Comparison of ENCODE assay signal across 8 cellular contexts in the genomic region with DNA sequence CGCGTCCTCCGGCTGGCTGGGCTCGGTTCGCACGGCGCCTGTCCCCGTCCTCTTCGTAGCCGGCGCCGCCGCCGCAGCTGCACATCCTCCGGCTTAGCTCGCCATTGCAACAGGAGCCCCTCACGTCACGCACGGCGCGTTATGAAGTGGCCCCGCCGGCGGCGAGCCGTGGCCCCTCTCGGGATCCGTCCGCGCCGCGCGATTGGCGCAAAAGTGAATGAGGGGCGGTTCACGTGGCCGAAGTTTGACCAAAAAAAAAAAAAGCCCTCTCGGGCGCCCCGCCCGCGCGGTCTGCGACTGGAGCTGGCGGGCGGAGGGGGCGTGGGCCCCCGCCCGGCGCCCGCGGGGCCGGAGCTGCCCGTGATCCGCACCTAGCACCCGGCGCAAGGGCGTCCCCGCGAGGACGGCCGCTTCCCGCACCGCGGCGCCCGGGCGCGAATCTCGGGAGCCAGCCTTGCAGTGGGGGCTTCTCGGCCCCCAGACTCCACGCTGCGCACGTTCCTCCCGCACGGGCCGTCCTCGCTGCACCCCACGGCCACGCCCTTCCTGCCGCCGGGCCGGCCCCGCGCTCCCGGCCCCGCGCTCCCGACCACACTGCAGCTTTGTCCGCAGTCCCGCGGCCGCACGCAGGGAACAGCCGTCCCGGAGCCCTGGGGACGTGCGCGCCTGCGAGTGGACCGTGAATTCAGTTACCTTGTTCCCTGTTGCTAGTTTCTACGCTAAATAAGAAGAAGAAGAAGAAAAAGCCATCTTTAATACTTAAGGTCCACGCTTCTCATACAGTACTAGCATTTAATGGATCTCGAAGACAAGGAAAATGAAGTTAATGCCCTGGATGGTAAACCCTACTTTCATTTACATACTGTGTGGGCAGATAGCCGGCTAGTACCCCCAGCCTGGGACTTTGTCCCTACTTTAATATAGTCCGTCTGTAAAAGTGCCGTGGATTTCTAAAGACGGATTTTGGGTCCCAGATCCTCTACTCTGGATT. TPM values are rescaled to one million over a fixed set of nuclear protein-coding genes. Genes with fewer than 3 reads are reported as not detected.
DNase-seq lines count a peak whose midpoint lies in the region; ATAC-seq, FAIRE-seq and TF ChIP-seq lines count a peak whose summit lies in the region.

A gene with protein sequence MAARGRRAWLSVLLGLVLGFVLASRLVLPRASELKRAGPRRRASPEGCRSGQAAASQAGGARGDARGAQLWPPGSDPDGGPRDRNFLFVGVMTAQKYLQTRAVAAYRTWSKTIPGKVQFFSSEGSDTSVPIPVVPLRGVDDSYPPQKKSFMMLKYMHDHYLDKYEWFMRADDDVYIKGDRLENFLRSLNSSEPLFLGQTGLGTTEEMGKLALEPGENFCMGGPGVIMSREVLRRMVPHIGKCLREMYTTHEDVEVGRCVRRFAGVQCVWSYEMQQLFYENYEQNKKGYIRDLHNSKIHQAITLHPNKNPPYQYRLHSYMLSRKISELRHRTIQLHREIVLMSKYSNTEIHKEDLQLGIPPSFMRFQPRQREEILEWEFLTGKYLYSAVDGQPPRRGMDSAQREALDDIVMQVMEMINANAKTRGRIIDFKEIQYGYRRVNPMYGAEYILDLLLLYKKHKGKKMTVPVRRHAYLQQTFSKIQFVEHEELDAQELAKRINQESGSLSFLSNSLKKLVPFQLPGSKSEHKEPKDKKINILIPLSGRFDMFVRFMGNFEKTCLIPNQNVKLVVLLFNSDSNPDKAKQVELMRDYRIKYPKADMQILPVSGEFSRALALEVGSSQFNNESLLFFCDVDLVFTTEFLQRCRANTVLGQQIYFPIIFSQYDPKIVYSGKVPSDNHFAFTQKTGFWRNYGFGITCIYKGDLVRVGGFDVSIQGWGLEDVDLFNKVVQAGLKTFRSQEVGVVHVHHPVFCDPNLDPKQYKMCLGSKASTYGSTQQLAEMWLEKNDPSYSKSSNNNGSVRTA (minus strand): TSS at position 219 of the 991 bp plus-strand sequence. CDS start 592 bp downstream, outside the sequence.

- DNase-seq in GM04503 (ENCODE audit: low read depth): peak; percentile 64
- peak; percentile 71 for DNase-seq in H54 (ENCODE audit: insufficient read length, low spot score)
- peak; percentile 91 for DNase-seq in LoVo (ENCODE audit: low spot score)
- peak; percentile 88 for DNase-seq in SKM-1 (lab: John Stamatoyannopoulos, UW; ENCODE audit: unreplicated experiment)
- peak; percentile 89 to 90 for DNase-seq in activated naive CD4-positive, alpha-beta T cell treated with anti-CD3 and anti-CD28 coated beads, Interleukin-2, amount 50 U/mL, for 72 hours (ENCODE audit: low spot score in 2 of 2)
- peak; percentile 92 for DNase-seq in glomerular visceral epithelial cell (ENCODE audit: extremely low spot score)
- peak; percentile 97 for DNase-seq in osteocyte (ENCODE audit: extremely low spot score, unreplicated experiment)
- peak; percentile 83 for DNase-seq in thoracic aorta (ENCODE audit: low spot score)

- H3K36me3 ChIP-seq in thoracic aorta: no peaks in the 10 kb centered on the region

- TF ChIP-seq CTCF in osteocyte (IDR thresholded peaks at IDR 0.05): peak; percentile 40
- TF ChIP-seq CTCF in thoracic aorta (IDR thresholded peaks at IDR 0.05): no peak

- peak within 1 kb of the TSS; percentile 87 to 92 for H3K27ac Mint-ChIP-seq in activated naive CD4-positive, alpha-beta T cell treated with anti-CD3 and anti-CD28 coated beads, Interleukin-2, amount 50 U/mL, for 72 hours
- peak within 1 kb of the TSS; percentile 91 for H3K27ac Mint-ChIP-seq in osteocyte (ENCODE audit: unreplicated experiment)

- H3K36me3 Mint-ChIP-seq in activated naive CD4-positive, alpha-beta T cell treated with anti-CD3 and anti-CD28 coated beads, Interleukin-2, amount 50 U/mL, for 72 hours: peaks cover 15 to 20% of the 10 kb centered on the region in 2 donors
- peaks cover 6% of the 10 kb centered on the region for H3K36me3 Mint-ChIP-seq in osteocyte (ENCODE audit: unreplicated experiment)

- peak; percentile 79 to 84 for ATAC-seq in activated naive CD4-positive, alpha-beta T cell treated with anti-CD3 and anti-CD28 coated beads, Interleukin-2, amount 50 U/mL, for 72 hours
- peak; percentile 86 for ATAC-seq in thoracic aorta (ENCODE audit: insufficient number of reproducible peaks, low FRiP score, low read depth)

- H3K27ac ChIP-seq in thoracic aorta: peak within 1 kb of the TSS; percentile 84 to 86

- no peaks in the 10 kb centered on the region for H3K9me3 Mint-ChIP-seq in activated naive CD4-positive, alpha-beta T cell treated with anti-CD3 and anti-CD28 coated beads, Interleukin-2, amount 50 U/mL, for 72 hours
- no peaks in the 10 kb centered on the region for H3K9me3 Mint-ChIP-seq in osteocyte (ENCODE audit: unreplicated experiment)

- H3K4me3 ChIP-seq in thoracic aorta: peak within 1 kb of the TSS; percentile 84

- H3K4me1 ChIP-seq in thoracic aorta (ENCODE audit: control insufficient read depth in 1 of 2, low read depth in 2 of 2): peaks cover 29 to 47% of the 10 kb centered on the region in 2 donors

- H3K4me3 Mint-ChIP-seq in osteocyte (ENCODE audit: unreplicated experiment): peak within 1 kb of the TSS; percentile 88

- H3K27me3 ChIP-seq in thoracic aorta (replicated peaks; ENCODE audit: insufficient read depth): no peaks in the 10 kb centered on the region

- no peaks in the 10 kb centered on the region for H3K27me3 Mint-ChIP-seq in osteocyte (ENCODE audit: unreplicated experiment)

- FAIRE-seq in H54 (lab: Jason Lieb, UNC): no peak

- peaks cover 38% of the 10 kb centered on the region for H3K4me1 Mint-ChIP-seq in osteocyte (ENCODE audit: unreplicated experiment)

- peak; percentile 92 for TF ChIP-seq POLR2A in H54 (IDR thresholded peaks at IDR 0.05; ENCODE audit: low read depth, low read length)

- H3K9me3 ChIP-seq in thoracic aorta: no peaks in the 10 kb centered on the region

RNA-seq across cellular contexts. Expression of the gene that starts here (rescaled TPM):
- total RNA-seq in activated naive CD4-positive, alpha-beta T cell treated with anti-CD3 and anti-CD28 coated beads, Interleukin-2, amount 50 U/mL, for 72 hours: 10 to 100 TPM; 45.5 to 54.1 TPM
- total RNA-seq in osteocyte: 39.7 and 41.1 TPM in 2 replicates
- total RNA-seq in thoracic aorta: 100 to 1,000 TPM in 1 of 2 donors, 10 to 100 TPM in 1; 35.7 to 153 TPM

Comparison
In these comparisons a context has a peak if more than half of its experiments do, and no peak if none do; other contexts are left out.
1. Peak in every context shown above with its lines: DNase-seq, ATAC-seq, H3K4me3 ChIP-seq and H3K27ac ChIP-seq.